15 cellular contexts compared by ENCODE assay signal in genomic region chr6:113875470-113875869, GRCh38. TPM values are rescaled to one million over a fixed set of nuclear protein-coding genes. Genes with fewer than 3 reads are reported as not detected.
A peak's percentile ranks its signal among the peaks of the same experiment; 100 is the strongest.
DNase-seq lines count a peak whose midpoint lies in the region; FAIRE-seq and TF ChIP-seq lines count a peak whose summit lies in the region.
"Had no signal": no experiment of that assay in that cellular context is flagged by ENCODE, and none has a peak within 500 bp of the region (broad histone marks: within the 10 kb centered on the region; RNA-seq: fewer than 3 reads in every experiment).

No MANE protein-coding gene starts in this region.

- H2AFZ ChIP-seq in keratinocyte (ENCODE audit: control insufficient read depth, low read length), result peak overlapping the region; percentile 39

- dilution Hi-C loops in keratinocyte (cut with MboI; ENCODE audit: extremely low pct_ligation_motif_present, low sequenced_read_pairs), result loop anchor here (25.0 kb wide), 1 partner anchor 1088 kb away; no protein-coding TSS in a partner anchor

- no peak overlapping the region for H3K9ac ChIP-seq in keratinocyte (ENCODE audit: control insufficient read depth, extremely low read depth, insufficient read depth, low read length)

- H3K4me1 ChIP-seq in keratinocyte (ENCODE audit: control insufficient read depth, extremely low read depth, insufficient read depth, low read length) (peaks cover 5% of the 10 kb centered on the region), left ventricle myocardium inferior (peaks cover 19% of the 10 kb centered on the region)

- H4K20me1 ChIP-seq in keratinocyte (ENCODE audit: control insufficient read depth, extremely low read depth, insufficient read depth, low read length), result no peaks in the 10 kb centered on the region

- H3K27ac ChIP-seq in keratinocyte (ENCODE audit: control insufficient read depth, insufficient read depth, low read length), result no peak overlapping the region
- no peak overlapping the region for H3K27ac ChIP-seq in coronary artery
- H3K27ac ChIP-seq in left ventricle myocardium inferior (replicated peaks), result no peak overlapping the region

- intact Hi-C loops in left ventricle myocardium inferior (cut with micrococcal nuclease), result no loop called here

- DNase-seq in NCI-H2196 (lab: John Stamatoyannopoulos, UW; ENCODE audit: unreplicated experiment) (peak; percentile 8), NCI-H2196 treated with DMSO at 0.1 percent for 48 hours (lab: John Stamatoyannopoulos, UW; ENCODE audit: unreplicated experiment) (no peak), astrocyte of the hippocampus (ENCODE audit: low read depth, low spot score) (peak; percentile 61), keratinocyte (ENCODE audit: low read depth, low spot score) (no peak), NCI-H1436 (lab: John Stamatoyannopoulos, UW) (no peak), coronary artery (ENCODE audit: low spot score) (no peak), left ventricle myocardium inferior (no peak), ecto neural progenitor cell (ENCODE audit: low spot score) (no peak)
- DNase-seq: activated naive CD8-positive, alpha-beta T cell treated with anti-CD3 and anti-CD28 coated beads, Interleukin-2, amount 10 ng/mL, durations not matched to agents 7 days and 5 days; CD8-positive, alpha-beta memory T cell; cerebellar nuclear complex; left cardiac atrium; NCI-H2081; stimulated activated CD4-positive, alpha-beta T cell treated with anti-CD3 and anti-CD28 coated beads, Interleukin-15, amount 100 ng/mL, for 24 hours; T-helper 2 cell had no signal

- peak; percentile 65 for FAIRE-seq in keratinocyte (lab: Jason Lieb, UNC)

- H3K36me3 ChIP-seq in keratinocyte (ENCODE audit: control insufficient read depth in 2 of 2, extremely low read depth in 1 of 2, insufficient read depth in 2 of 2, low read length in 2 of 2) (no peaks in the 10 kb centered on the region), left ventricle myocardium inferior (no peaks in the 10 kb centered on the region)

- H3K9me1 ChIP-seq in keratinocyte (ENCODE audit: control insufficient read depth, extremely low read depth, insufficient read depth, low read length), result no peaks in the 10 kb centered on the region

- no peaks in the 10 kb centered on the region for H3K79me2 ChIP-seq in keratinocyte (ENCODE audit: control insufficient read depth, insufficient read depth, low read length)

- H3K9me3 ChIP-seq in keratinocyte (ENCODE audit: control insufficient read depth, low read depth, low read length) (no peaks in the 10 kb centered on the region), left ventricle myocardium inferior (replicated peaks) (no peaks in the 10 kb centered on the region)

- no peak overlapping the region for H3K4me2 ChIP-seq in keratinocyte (ENCODE audit: control insufficient read depth, extremely low read depth, insufficient read depth, low read depth, low read length)

- no peaks in the 10 kb centered on the region for H3K27me3 ChIP-seq in keratinocyte (ENCODE audit: control insufficient read depth, extremely low read depth, insufficient read depth, low read length)
- H3K27me3 ChIP-seq in left ventricle myocardium inferior (ENCODE audit: low read depth), result no peaks in the 10 kb centered on the region

- TF ChIP-seq CTCF in keratinocyte (optimal IDR thresholded peaks at IDR 0.05 in 1 of 3, IDR thresholded peaks at IDR 0.05 in 1 of 3, conservative IDR thresholded peaks at IDR 0.05 in 1 of 3; ENCODE audit: extremely low read depth in 1 of 3, insufficient read depth in 2 of 3, low read length in 3 of 3), result no peak
- no peak for TF ChIP-seq CTCF in coronary artery (IDR thresholded peaks at IDR 0.05)
- TF ChIP-seq CTCF in left ventricle myocardium inferior (IDR thresholded peaks at IDR 0.05; ENCODE audit: borderline replicate concordance), result no peak

- no peak overlapping the region for H3K4me3 ChIP-seq in keratinocyte (ENCODE audit: control insufficient read depth in 2 of 3, extremely low read depth in 1 of 3, insufficient read depth in 2 of 3, low read depth in 1 of 3, low read length in 3 of 3)
- H3K4me3 ChIP-seq in coronary artery, result no peak overlapping the region
- no peak overlapping the region for H3K4me3 ChIP-seq in left ventricle myocardium inferior

RNA-seq across cellular contexts. Expression of gene MARCKS, which starts 18.3 kb away (rescaled TPM):
- polyA plus RNA-seq in keratinocyte, result 33.2 to 50.8 TPM (median 38.3 TPM) in 3 replicates
- 21.0 TPM for polyA plus RNA-seq in keratinocyte (2011; ENCODE audit: low read depth)
- polyA plus RNA-seq in keratinocyte (2011; cell fraction: cytosol; rRNA removed), result 20.8 and 38.9 TPM in 2 replicates
- 43.9 and 64.9 TPM in 2 replicates for polyA plus RNA-seq in keratinocyte (2011; cell fraction: nucleus; rRNA removed)
- polyA plus RNA-seq in keratinocyte (2012; ENCODE audit: low replicate concordance), result 49.5 and 49.9 TPM in 2 replicates
- 7.1 to 29.0 TPM (median 17.1 TPM) in 3 replicates for polyA minus RNA-seq in keratinocyte
- 64.8 TPM for polyA minus RNA-seq in keratinocyte (2011; cell fraction: cytosol; rRNA and poly(A)+ RNA removed)
- 47.7 and 62.8 TPM in 2 replicates for polyA minus RNA-seq in keratinocyte (2011; cell fraction: nucleus; rRNA and poly(A)+ RNA removed)
- total RNA-seq in left ventricle myocardium inferior, result 21.0 TPM
- polyA plus RNA-seq: CD8-positive, alpha-beta memory T cell had no signal

Comparison
In these comparisons a context has a peak if more than half of its experiments do, and no peak if none do; other contexts are left out.
1. DNase-seq: peak in NCI-H2196 (single experiment) and astrocyte of the hippocampus (single experiment); none in NCI-H2196 treated with DMSO at 0.1 percent for 48 hours (single experiment), keratinocyte (single experiment), NCI-H1436 (single experiment), coronary artery (single experiment), left ventricle myocardium inferior (single experiment) and ecto neural progenitor cell (single experiment).